19 cellular contexts compared by ENCODE assay signal in genomic region chr2:170139276-170139967, GRCh38. TPM values are rescaled to one million over a fixed set of nuclear protein-coding genes. Genes with fewer than 3 reads are reported as not detected.
DNase-seq lines count a peak whose midpoint lies in the region; ATAC-seq and TF ChIP-seq lines count a peak whose summit lies in the region.
"Had no signal": no experiment of that assay in that cellular context is flagged by ENCODE, and none has a peak within 500 bp of the region (broad histone marks: within the 10 kb centered on the region; RNA-seq: fewer than 3 reads in every experiment).

No MANE protein-coding gene starts in this region.

- no peak overlapping the region for H3K4me3 Mint-ChIP-seq in nephron progenitor cell
- H3K4me3 Mint-ChIP-seq in Caco-2 (ENCODE audit: unreplicated experiment), result no peak overlapping the region
- H3K4me3 Mint-ChIP-seq: activated naive CD8-positive, alpha-beta T cell treated with anti-CD3 and anti-CD28 coated beads for 36 hours; activated T-cell treated with anti-CD3 and anti-CD28 coated beads, Interleukin-2, amount 50 U/mL, for 24 hours; naive B cell had no signal

- H3K36me3 Mint-ChIP-seq in nephron progenitor cell (ENCODE audit: low read depth) (no peaks in the 10 kb centered on the region), Caco-2 (ENCODE audit: insufficient read depth, unreplicated experiment) (no peaks in the 10 kb centered on the region)
- H3K36me3 Mint-ChIP-seq: activated naive CD8-positive, alpha-beta T cell treated with anti-CD3 and anti-CD28 coated beads for 36 hours; CD4-positive, CD25-positive, alpha-beta regulatory T cell; naive B cell had no signal

- ATAC-seq in GM18861 (IDR thresholded peaks at IDR 0.05; ENCODE audit: unreplicated experiment), result peak; percentile 44
- ATAC-seq in HG02623 (IDR thresholded peaks at IDR 0.05; ENCODE audit: unreplicated experiment), result peak; percentile 42
- no peak for ATAC-seq in HG03097 (IDR thresholded peaks at IDR 0.05; ENCODE audit: low FRiP score, unreplicated experiment)
- ATAC-seq: left ventricle myocardium superior had no signal

- H3K9me3 ChIP-seq in Caco-2, result no peaks in the 10 kb centered on the region

- peak; percentile 52 to 58 for DNase-seq in Kasumi-1 (lab: John Stamatoyannopoulos, UW)
- no peak for DNase-seq in nephron progenitor cell
- DNase-seq in posterior cingulate gyrus, result no peak
- DNase-seq in Caco-2, result no peak
- no peak for DNase-seq in hypothalamus (lab: John Stamatoyannopoulos, UW)
- DNase-seq: activated naive CD8-positive, alpha-beta T cell treated with anti-CD3 and anti-CD28 coated beads for 36 hours; activated T-cell treated with anti-CD3 and anti-CD28 coated beads, Interleukin-2, amount 50 U/mL, for 24 hours; CD4-positive, CD25-positive, alpha-beta regulatory T cell; central memory CD4-positive, alpha-beta T cell; foreskin fibroblast; left ventricle myocardium superior; naive B cell; SHP77 treated with DMSO at 0.1 percent for 48 hours; substantia nigra; T-helper 9 cell had no signal

- CTCF ChIA-PET in Caco-2 (lab: Charles Lee), result no interaction called here

- BruUV-seq in Caco-2 (replicated peaks; lab: Mats Ljungman, UMichigan), result no TSS peak

- no peak overlapping the region for H3K4me3 ChIP-seq in Caco-2 (ENCODE audit: low read depth, low read length)

- H3K27me3 Mint-ChIP-seq in nephron progenitor cell (ENCODE audit: low read depth, poor library complexity), result peaks cover 7% of the 10 kb centered on the region
- H3K27me3 Mint-ChIP-seq in Caco-2 (ENCODE audit: insufficient read depth, unreplicated experiment), result no peaks in the 10 kb centered on the region
- H3K27me3 Mint-ChIP-seq: activated T-cell treated with anti-CD3 and anti-CD28 coated beads, Interleukin-2, amount 50 U/mL, for 24 hours; naive B cell had no signal

- peaks cover 10% of the 10 kb centered on the region for H3K4me1 ChIP-seq in Caco-2

- H3K36me3 ChIP-seq in Caco-2 (ENCODE audit: control insufficient read depth, insufficient read depth, low read length), result no peaks in the 10 kb centered on the region

- peaks cover 14% of the 10 kb centered on the region for H3K9me3 Mint-ChIP-seq in nephron progenitor cell
- no peaks in the 10 kb centered on the region for H3K9me3 Mint-ChIP-seq in Caco-2 (ENCODE audit: unreplicated experiment)
- H3K9me3 Mint-ChIP-seq: activated T-cell treated with anti-CD3 and anti-CD28 coated beads, Interleukin-2, amount 50 U/mL, for 24 hours had no signal

- H3K27ac Mint-ChIP-seq in nephron progenitor cell (peak overlapping the region; percentile 10), Caco-2 (ENCODE audit: unreplicated experiment) (no peak overlapping the region)
- H3K27ac Mint-ChIP-seq: activated naive CD8-positive, alpha-beta T cell treated with anti-CD3 and anti-CD28 coated beads for 36 hours; activated T-cell treated with anti-CD3 and anti-CD28 coated beads, Interleukin-2, amount 50 U/mL, for 24 hours; CD4-positive, CD25-positive, alpha-beta regulatory T cell had no signal

- TF ChIP-seq CTCF in nephron progenitor cell (IDR thresholded peaks at IDR 0.05), result no peak
- TF ChIP-seq CTCF in Caco-2 (IDR thresholded peaks at IDR 0.05; ENCODE audit: insufficient read depth in 1 of 2, low read depth in 1 of 2, low read length in 1 of 2, severe bottlenecking in 1 of 2, unreplicated experiment in 1 of 2), result no peak

- no peaks in the 10 kb centered on the region for H3K27me3 ChIP-seq in Caco-2 (replicated peaks; ENCODE audit: control insufficient read depth, insufficient read depth, low read length)

- POLR2A ChIA-PET in Caco-2 (lab: Charles Lee), result no interaction called here

- H3K4me1 Mint-ChIP-seq in nephron progenitor cell, result peaks cover 44% of the 10 kb centered on the region
- H3K4me1 Mint-ChIP-seq in Caco-2 (ENCODE audit: low read depth, unreplicated experiment), result peaks cover 6% of the 10 kb centered on the region
- H3K4me1 Mint-ChIP-seq: activated naive CD8-positive, alpha-beta T cell treated with anti-CD3 and anti-CD28 coated beads for 36 hours; naive B cell had no signal

- intact Hi-C loops in posterior cingulate gyrus (cut with DNase I) (no loop called here), Caco-2 (cut with micrococcal nuclease; ENCODE audit: unreplicated experiment) (no loop called here)

RNA-seq across cellular contexts. Expression of gene MYO3B, which starts 38.5 kb away (rescaled TPM):
- 0.09 and 0.21 TPM in 2 replicates for total RNA-seq in Caco-2 (2022)
- total RNA-seq: CD4-positive, CD25-positive, alpha-beta regulatory T cell; Daoy had no signal

Comparison
In these comparisons a context has a peak if more than half of its experiments do, and no peak if none do; other contexts are left out.
1. DNase-seq: peak in Kasumi-1 (2 of 2); none in nephron progenitor cell (single experiment), posterior cingulate gyrus (0 of 10), Caco-2 (0 of 2) and hypothalamus (0 of 51).